ENCODE assay signal across 13 cellular contexts in genomic region chr5:176425138-176425537, GRCh38.
"Had no signal": no experiment of that assay in that cellular context is flagged by ENCODE, and none has a peak within 500 bp of the region (broad histone marks: within the 10 kb centered on the region; RNA-seq: fewer than 3 reads in every experiment).

No MANE protein-coding gene starts in this region.

- H3K9me3 ChIP-seq: uterus had no signal

- ATAC-seq: activated CD4-positive, CD25-positive, alpha-beta regulatory T cell treated with anti-CD3 and anti-CD28 coated beads, Interleukin-2, amount 50 U/mL, for 24 hours; effector memory CD8-positive, alpha-beta T cell; left ventricle myocardium superior; stimulated activated naive CD8-positive, alpha-beta T cell treated with anti-CD3 and anti-CD28 coated beads, Interleukin-15, amount 100 ng/mL, for 72 hours had no signal

- H3K4me3 ChIP-seq: uterus had no signal

- DNase-seq: activated CD4-positive, alpha-beta T cell treated with anti-CD3 and anti-CD28 coated beads, Interleukin-2, amount 50 U/mL, for 48 hours; activated gamma-delta T cell treated with Interleukin-2 at 50 U/mL for 16 hours; activated T-cell treated with anti-CD3 and anti-CD28 coated beads, Interleukin-2, amount 50 U/mL, for 48 hours; aorta; caudate nucleus; effector memory CD8-positive, alpha-beta T cell; islet precursor cell; left ventricle myocardium superior; mesendoderm; stimulated activated CD4-positive, alpha-beta T cell treated with anti-CD3 and anti-CD28 coated beads, Interleukin-4, amount 100 ng/mL, for 24 hours; stimulated activated naive CD8-positive, alpha-beta T cell treated with anti-CD3 and anti-CD28 coated beads, Interleukin-15, amount 100 ng/mL, for 72 hours; uterus had no signal

- H3K36me3 ChIP-seq: uterus had no signal

- H3K27ac ChIP-seq: uterus had no signal

- H3K4me1 ChIP-seq: uterus had no signal

- H3K27me3 ChIP-seq: uterus had no signal
